ENCODE assay signal across 10 cellular contexts in genomic region chr17:78340183-78340955, GRCh38. TPM values are rescaled to one million over a fixed set of nuclear protein-coding genes. Genes with fewer than 3 reads are reported as not detected.
DNase-seq lines count a peak whose midpoint lies in the region; ATAC-seq and TF ChIP-seq lines count a peak whose summit lies in the region.
"Had no signal": no experiment of that assay in that cellular context is flagged by ENCODE, and none has a peak within 500 bp of the region (broad histone marks: within the 10 kb centered on the region; RNA-seq: fewer than 3 reads in every experiment).

No MANE protein-coding gene starts in this region.

- peak overlapping the region; percentile 6 for H3K4me3 Mint-ChIP-seq in activated CD8-positive, alpha-beta memory T cell treated with anti-CD3 and anti-CD28 coated beads, Interleukin-2, amount 10 ng/mL, durations not matched to agents 7 days and 5 days
- H3K4me3 Mint-ChIP-seq in T-cell (peak overlapping the region; percentile 67 to 78 (median 76)), glutamatergic neuron (ENCODE audit: unreplicated experiment) (peak overlapping the region; percentile 26)
- peak overlapping the region; percentile 63 for H3K4me3 Mint-ChIP-seq in stimulated activated memory B cell treated with anti-CD40 and anti-IgM and Interleukin-4, amounts not matched to agents 10 μg/mL and 1 μg/mL and 100 μg/mL, for 72 hours

- TF ChIP-seq POLR2A in uterus (IDR thresholded peaks at IDR 0.05), result no peak

- H3K9me3 ChIP-seq in uterus, result no peaks in the 10 kb centered on the region

- no peak for ATAC-seq in activated CD8-positive, alpha-beta memory T cell treated with anti-CD3 and anti-CD28 coated beads, Interleukin-2, amount 10 ng/mL, durations not matched to agents 7 days and 5 days
- ATAC-seq in T-cell (replicated peaks in 1 of 4) (no peak), GM21526 (IDR thresholded peaks at IDR 0.05; ENCODE audit: low FRiP score, unreplicated experiment) (no peak)
- no peak for ATAC-seq in stimulated activated memory B cell treated with anti-CD40 and anti-IgM and Interleukin-4, amounts not matched to agents 10 μg/mL and 1 μg/mL and 100 μg/mL, for 72 hours

- DNase-seq in activated CD8-positive, alpha-beta memory T cell treated with anti-CD3 and anti-CD28 coated beads, Interleukin-2, amount 10 ng/mL, durations not matched to agents 7 days and 5 days, result no peak
- DNase-seq in activated CD8-positive, alpha-beta memory T cell treated with anti-CD3 and anti-CD28 coated beads for 24 hours, result no peak
- DNase-seq in T-cell (no peak), glutamatergic neuron (no peak), uterus (no peak), DMS53 (lab: John Stamatoyannopoulos, UW) (no peak)
- DNase-seq: H7, NCI-H526 treated with DMSO at 0.1 percent for 48 hours had no signal

- H3K27ac Mint-ChIP-seq in activated CD8-positive, alpha-beta memory T cell treated with anti-CD3 and anti-CD28 coated beads, Interleukin-2, amount 10 ng/mL, durations not matched to agents 7 days and 5 days, result no peak overlapping the region
- H3K27ac Mint-ChIP-seq in T-cell (peak overlapping the region; percentile 62 to 92), glutamatergic neuron (ENCODE audit: unreplicated experiment) (no peak overlapping the region)
- peak overlapping the region; percentile 73 for H3K27ac Mint-ChIP-seq in stimulated activated memory B cell treated with anti-CD40 and anti-IgM and Interleukin-4, amounts not matched to agents 10 μg/mL and 1 μg/mL and 100 μg/mL, for 72 hours

- H3K27ac ChIP-seq in uterus, result peak overlapping the region in 1 of 2 donors; percentile 90

- peaks cover 9 to 27% of the 10 kb centered on the region in 2 donors for H3K4me1 ChIP-seq in uterus

- intact Hi-C loops in uterus (cut with DNase I; ENCODE audit: low total_unique reads), result no loop called here

- no peaks in the 10 kb centered on the region for H3K9me3 Mint-ChIP-seq in activated CD8-positive, alpha-beta memory T cell treated with anti-CD3 and anti-CD28 coated beads, Interleukin-2, amount 10 ng/mL, durations not matched to agents 7 days and 5 days (ENCODE audit: low read depth)
- no peaks in the 10 kb centered on the region for H3K9me3 Mint-ChIP-seq in T-cell
- no peaks in the 10 kb centered on the region for H3K9me3 Mint-ChIP-seq in glutamatergic neuron (ENCODE audit: unreplicated experiment)
- H3K9me3 Mint-ChIP-seq in stimulated activated memory B cell treated with anti-CD40 and anti-IgM and Interleukin-4, amounts not matched to agents 10 μg/mL and 1 μg/mL and 100 μg/mL, for 72 hours, result no peaks in the 10 kb centered on the region

- peaks cover 25% of the 10 kb centered on the region for H3K4me1 Mint-ChIP-seq in activated CD8-positive, alpha-beta memory T cell treated with anti-CD3 and anti-CD28 coated beads, Interleukin-2, amount 10 ng/mL, durations not matched to agents 7 days and 5 days
- peaks cover 51 to 64% (median 53%) of the 10 kb centered on the region in 3 donors for H3K4me1 Mint-ChIP-seq in T-cell
- H3K4me1 Mint-ChIP-seq in glutamatergic neuron (ENCODE audit: low read depth, unreplicated experiment), result peaks cover 3% of the 10 kb centered on the region
- peaks cover 76% of the 10 kb centered on the region for H3K4me1 Mint-ChIP-seq in stimulated activated memory B cell treated with anti-CD40 and anti-IgM and Interleukin-4, amounts not matched to agents 10 μg/mL and 1 μg/mL and 100 μg/mL, for 72 hours

- POLR2A ChIA-PET in T-cell (lab: Charles Lee), result no interaction called here

- H3K36me3 ChIP-seq in uterus, result no peaks in the 10 kb centered on the region

- no peak overlapping the region for H3K4me3 ChIP-seq in uterus

- H3K36me3 Mint-ChIP-seq in activated CD8-positive, alpha-beta memory T cell treated with anti-CD3 and anti-CD28 coated beads, Interleukin-2, amount 10 ng/mL, durations not matched to agents 7 days and 5 days, result no peaks in the 10 kb centered on the region
- no peaks in the 10 kb centered on the region for H3K36me3 Mint-ChIP-seq in T-cell
- no peaks in the 10 kb centered on the region for H3K36me3 Mint-ChIP-seq in glutamatergic neuron (ENCODE audit: unreplicated experiment)
- no peaks in the 10 kb centered on the region for H3K36me3 Mint-ChIP-seq in stimulated activated memory B cell treated with anti-CD40 and anti-IgM and Interleukin-4, amounts not matched to agents 10 μg/mL and 1 μg/mL and 100 μg/mL, for 72 hours

- CTCF ChIA-PET in activated CD8-positive, alpha-beta memory T cell treated with anti-CD3 and anti-CD28 coated beads, Interleukin-2, amount 10 ng/mL, durations not matched to agents 7 days and 5 days (lab: Charles Lee), result interaction anchor here (1.5 to 1.7 kb wide), 4 partner anchors 16 to 81 kb away, joined by 3 to 5 read pairs (median 4); no protein-coding TSS in a partner anchor
- CTCF ChIA-PET in T-cell (lab: Charles Lee), result interaction anchor here (0.5 to 1.3 kb wide), 3 partner anchors 20 to 64 kb away, joined by 4 to 9 read pairs (median 5); no protein-coding TSS in a partner anchor

- peaks cover 22% of the 10 kb centered on the region for H3K27me3 Mint-ChIP-seq in activated CD8-positive, alpha-beta memory T cell treated with anti-CD3 and anti-CD28 coated beads, Interleukin-2, amount 10 ng/mL, durations not matched to agents 7 days and 5 days
- H3K27me3 Mint-ChIP-seq in T-cell (no peaks in the 10 kb centered on the region), glutamatergic neuron (ENCODE audit: unreplicated experiment) (peaks cover 2% of the 10 kb centered on the region)
- no peaks in the 10 kb centered on the region for H3K27me3 Mint-ChIP-seq in stimulated activated memory B cell treated with anti-CD40 and anti-IgM and Interleukin-4, amounts not matched to agents 10 μg/mL and 1 μg/mL and 100 μg/mL, for 72 hours

- no peaks in the 10 kb centered on the region for H3K27me3 ChIP-seq in uterus

- no peak for TF ChIP-seq CTCF in glutamatergic neuron (IDR thresholded peaks at IDR 0.05; ENCODE audit: partially characterized antibody, unreplicated experiment)
- no peak for TF ChIP-seq CTCF in uterus (IDR thresholded peaks at IDR 0.05)

RNA-seq across cellular contexts. Expression of gene SOCS3, which starts 19.5 kb away (rescaled TPM):
- total RNA-seq in activated CD8-positive, alpha-beta memory T cell treated with anti-CD3 and anti-CD28 coated beads, Interleukin-2, amount 10 ng/mL, durations not matched to agents 7 days and 5 days, result 10 to 100 TPM in 1 of 2 experiments, 1 to 10 TPM in 1; 9.9 to 21.3 TPM
- total RNA-seq in T-cell (100 to 1,000 TPM in 2 of 5 donors, 10 to 100 TPM in 3; 14.2 to 248 (median 19.9) TPM), glutamatergic neuron (ENCODE audit: unreplicated experiment) (3.1 TPM), uterus (100 to 1,000 TPM in 1 of 4 donors, 10 to 100 TPM in 3; 20.9 to 101 (median 39.5) TPM)

RNA-seq across cellular contexts. Expression of gene PGS1, which starts 38.1 kb away (rescaled TPM):
- 10 to 100 TPM; 52.2 to 70.2 TPM for total RNA-seq in activated CD8-positive, alpha-beta memory T cell treated with anti-CD3 and anti-CD28 coated beads, Interleukin-2, amount 10 ng/mL, durations not matched to agents 7 days and 5 days
- 10 to 100 TPM; 60.5 to 87.2 (median 78.9) TPM for total RNA-seq in T-cell
- 50.2 TPM for total RNA-seq in glutamatergic neuron (ENCODE audit: unreplicated experiment)
- 10 to 100 TPM; 12.9 to 75.4 (median 63.1) TPM for total RNA-seq in uterus

Comparison
In these comparisons a context has a peak if more than half of its experiments do, and no peak if none do; other contexts are left out.
1. H3K27ac Mint-ChIP-seq: peak in T-cell (2 of 2) and stimulated activated memory B cell treated with anti-CD40 and anti-IgM and Interleukin-4, amounts not matched to agents 10 μg/mL and 1 μg/mL and 100 μg/mL, for 72 hours (single experiment); none in activated CD8-positive, alpha-beta memory T cell treated with anti-CD3 and anti-CD28 coated beads, Interleukin-2, amount 10 ng/mL, durations not matched to agents 7 days and 5 days (single experiment) and glutamatergic neuron (single experiment).
2. H3K4me3 Mint-ChIP-seq: peak in every context shown above with its lines; median percentile 76 in T-cell; 63 in stimulated activated memory B cell treated with anti-CD40 and anti-IgM and Interleukin-4, amounts not matched to agents 10 μg/mL and 1 μg/mL and 100 μg/mL, for 72 hours; 26 in glutamatergic neuron; 6 in activated CD8-positive, alpha-beta memory T cell treated with anti-CD3 and anti-CD28 coated beads, Interleukin-2, amount 10 ng/mL, durations not matched to agents 7 days and 5 days.